26 cellular contexts compared by ENCODE assay signal in genomic region chr7:139264220-139264619, GRCh38.
"Had no signal": no experiment of that assay in that cellular context is flagged by ENCODE, and none has a peak within 500 bp of the region (broad histone marks: within the 10 kb centered on the region; RNA-seq: fewer than 3 reads in every experiment).

No MANE protein-coding gene starts in this region.

- DNase-seq: activated CD4-positive, alpha-beta memory T cell treated with anti-CD3 and anti-CD28 coated beads for 36 hours; activated CD4-positive, alpha-beta T cell treated with anti-CD3 and anti-CD28 coated beads, Interleukin-2, amount 10 ng/mL, durations not matched to agents 7 days and 5 days; activated CD4-positive, CD25-positive, alpha-beta regulatory T cell; activated CD8-positive, alpha-beta memory T cell treated with anti-CD3 and anti-CD28 coated beads for 24 hours; activated effector memory CD4-positive, alpha-beta T cell treated with anti-CD3 and anti-CD28 coated beads, Interleukin-2, amount 50 U/mL, for 16 hours; activated naive CD4-positive, alpha-beta T cell treated with Interleukin-2 at 50 U/mL for 16 hours; activated naive CD8-positive, alpha-beta T cell treated with anti-CD3 and anti-CD28 coated beads, Interleukin-2, amount 50 U/mL, for 24 hours; activated T-cell treated with anti-CD3 and anti-CD28 coated beads, Interleukin-2, amount 50 U/mL, for 4 hours; amniotic stem cell; Karpas-422; MM.1S; NCI-H1105; NCI-H1436; NCI-H1694 treated with DMSO at 0.1 percent for 48 hours; NCI-H2029 treated with DMSO at 0.1 percent for 48 hours; NCI-H345; NCI-H524; Peyer's patch; SHP77 treated with DMSO at 0.1 percent for 48 hours; T-cell; T-helper 2 cell; T1000 had no signal

- ATAC-seq: activated naive CD4-positive, alpha-beta T cell treated with anti-CD3 and anti-CD28 coated beads, Interleukin-2, amount 50 U/mL, for 72 hours; activated naive CD8-positive, alpha-beta T cell treated with anti-CD3 and anti-CD28 coated beads, Interleukin-2, amount 50 U/mL, for 24 hours; activated T-cell treated with anti-CD3 and anti-CD28 coated beads, Interleukin-2, amount 50 U/mL, for 4 hours; K562; T-cell had no signal

- H3K4me1 ChIP-seq: Peyer's patch had no signal

- H3K27ac ChIP-seq: Peyer's patch, RWPE1, VCaP had no signal

- H3K9me3 ChIP-seq: Peyer's patch had no signal

- H3K4me3 ChIP-seq: K562, Peyer's patch had no signal

- H3K27me3 ChIP-seq: Peyer's patch had no signal
